ENCODE assay signal across 20 cellular contexts in genomic region chr21:44995257-44995941, GRCh38. TPM values are rescaled to one million over a fixed set of nuclear protein-coding genes. Genes with fewer than 3 reads are reported as not detected.
DNase-seq lines count a peak whose midpoint lies in the region; ATAC-seq and TF ChIP-seq lines count a peak whose summit lies in the region.
"Had no signal": no experiment of that assay in that cellular context is flagged by ENCODE, and none has a peak within 500 bp of the region (broad histone marks: within the 10 kb centered on the region; RNA-seq: fewer than 3 reads in every experiment).

No MANE protein-coding gene starts in this region.

- ATAC-seq in psoas muscle (no peak), HG03520 (IDR thresholded peaks at IDR 0.05; ENCODE audit: unreplicated experiment) (no peak)
- ATAC-seq: HCT116 had no signal

- H3K9me3 ChIP-seq in left ventricle myocardium inferior (replicated peaks) (no peaks in the 10 kb centered on the region), psoas muscle (no peaks in the 10 kb centered on the region), tibial artery (no peaks in the 10 kb centered on the region)
- H3K9me3 ChIP-seq: heart right ventricle, vagina had no signal

- TF ChIP-seq CTCF in RWPE1 (conservative IDR thresholded peaks at IDR 0.05; ENCODE audit: low read depth) (no peak), left ventricle myocardium inferior (IDR thresholded peaks at IDR 0.05; ENCODE audit: borderline replicate concordance) (no peak), psoas muscle (IDR thresholded peaks at IDR 0.05) (no peak), tibial artery (IDR thresholded peaks at IDR 0.05) (no peak)

- H3K4me1 ChIP-seq in left ventricle myocardium inferior (peaks cover 30% of the 10 kb centered on the region), psoas muscle (peaks cover 7% of the 10 kb centered on the region), tibial artery (peaks cover 0 to 96% (median 73%) of the 10 kb centered on the region in 4 donors)
- H3K4me1 ChIP-seq: parathyroid adenoma had no signal

- CTCF ChIA-PET in RWPE1 (lab: Yijun Ruan, JAX) = interaction anchor here (0.6 to 0.7 kb wide), 3 partner anchors 14 to 22 kb away, joined by 3 to 5 read pairs (median 3); no protein-coding TSS in a partner anchor

- WGBS in psoas muscle, 3 donors = 68 to 82% (median 78%) methylated on average over 26 of the region's 26 CpGs

- no peak overlapping the region for H3K4me3 ChIP-seq in left ventricle myocardium inferior
- H3K4me3 ChIP-seq in psoas muscle = no peak overlapping the region
- H3K4me3 ChIP-seq in tibial artery = no peak overlapping the region
- H3K4me3 ChIP-seq: heart right ventricle, vagina had no signal

- POLR2A ChIA-PET in RWPE1 (lab: Yijun Ruan, JAX; ENCODE audit: low non-redundant PET) = no interaction called here

- H3K27me3 ChIP-seq in left ventricle myocardium inferior (ENCODE audit: low read depth) = no peaks in the 10 kb centered on the region
- peaks cover 0 to 2% (median 0%) of the 10 kb centered on the region in 3 donors for H3K27me3 ChIP-seq in psoas muscle (ENCODE audit: insufficient read depth in 3 of 3, low read length in 2 of 3)
- no peaks in the 10 kb centered on the region for H3K27me3 ChIP-seq in tibial artery
- H3K27me3 ChIP-seq: heart right ventricle, vagina had no signal

- intact Hi-C loops in left ventricle myocardium inferior (cut with micrococcal nuclease) (no loop called here), psoas muscle (cut with DNase I) (no loop called here), tibial artery (cut with DNase I; ENCODE audit: low total_unique reads) (no loop called here)

- DNase-seq in RWPE1 (ENCODE audit: low spot score) = no peak
- DNase-seq in left ventricle myocardium inferior = no peak
- DNase-seq in psoas muscle = peak; percentile 15 to 55
- DNase-seq in tibial artery = peak in 1 of 2 donors; percentile 69
- DNase-seq in NCI-H82 treated with DMSO at 0.1 percent for 48 hours (lab: John Stamatoyannopoulos, UW; ENCODE audit: unreplicated experiment) = no peak
- no peak for DNase-seq in C1 segment of cervical spinal cord (lab: John Stamatoyannopoulos, UW)
- DNase-seq: activated CD4-positive, alpha-beta memory T cell treated with anti-CD3 and anti-CD28 coated beads for 36 hours; CD4-positive, alpha-beta T cell; IMR-90; midbrain; NCI-H1105; NCI-H2081; NCI-H82; SW 1271; T1000 had no signal

- peak overlapping the region; percentile 32 for H3K27ac ChIP-seq in RWPE1
- peak overlapping the region; percentile 56 for H3K27ac ChIP-seq in left ventricle myocardium inferior (replicated peaks)
- peak overlapping the region; percentile 46 for H3K27ac ChIP-seq in psoas muscle
- peak overlapping the region; percentile 70 to 78 for H3K27ac ChIP-seq in tibial artery
- H3K27ac ChIP-seq: parathyroid adenoma, vagina had no signal

- H3K36me3 ChIP-seq in left ventricle myocardium inferior = no peaks in the 10 kb centered on the region
- H3K36me3 ChIP-seq in psoas muscle (ENCODE audit: insufficient read depth in 1 of 2, low read depth in 1 of 2) = no peaks in the 10 kb centered on the region
- no peaks in the 10 kb centered on the region for H3K36me3 ChIP-seq in tibial artery
- H3K36me3 ChIP-seq: heart right ventricle, vagina had no signal

RNA-seq across cellular contexts. Expression of gene SLX9, which starts 55.6 kb away (rescaled TPM):
- total RNA-seq in left ventricle myocardium inferior (70.7 TPM), psoas muscle (10 to 100 TPM; 26.3 to 58.0 (median 32.5) TPM)
- polyA plus RNA-seq in psoas muscle = 10 to 100 TPM; 20.2 to 69.2 (median 26.7) TPM

Comparison
In these comparisons a context has a peak if more than half of its experiments do, and no peak if none do; other contexts are left out.
1. DNase-seq: peak in psoas muscle (2 of 2); none in RWPE1 (single experiment), left ventricle myocardium inferior (single experiment), NCI-H82 treated with DMSO at 0.1 percent for 48 hours (single experiment) and C1 segment of cervical spinal cord (0 of 14).
2. Peak in every context shown above with its lines, with median percentiles within 50 percentile points of each other: H3K27ac ChIP-seq.